13 cellular contexts compared by ENCODE assay signal in genomic region chr14:104931771-104932675, GRCh38. TPM values are rescaled to one million over a fixed set of nuclear protein-coding genes. Genes with fewer than 3 reads are reported as not detected.
DNase-seq lines count a peak whose midpoint lies in the region; ATAC-seq and TF ChIP-seq lines count a peak whose summit lies in the region.
"Had no signal": no experiment of that assay in that cellular context is flagged by ENCODE, and none has a peak within 500 bp of the region (broad histone marks: within the 10 kb centered on the region; RNA-seq: fewer than 3 reads in every experiment).

No MANE protein-coding gene starts in this region.

- no peak overlapping the region for H3K27ac Mint-ChIP-seq in activated CD4-positive, alpha-beta memory T cell treated with anti-CD3 and anti-CD28 coated beads, Interleukin-2, amount 10 ng/mL, durations not matched to agents 7 days and 5 days
- H3K27ac Mint-ChIP-seq: activated T-helper 2 cell treated with anti-CD3 and anti-CD28 coated beads, Interferon-gamma antibody, Interleukin-2, Interleukin-4, amounts not matched to agents 10 μg/mL and 5 μg/mL and 100 μg/mL, durations not matched to agents 14 hours and 24 hours and 36 hours had no signal

- no peaks in the 10 kb centered on the region for H3K4me1 Mint-ChIP-seq in activated CD4-positive, alpha-beta memory T cell treated with anti-CD3 and anti-CD28 coated beads, Interleukin-2, amount 10 ng/mL, durations not matched to agents 7 days and 5 days

- H3K4me3 ChIP-seq in BLaER1 (peak overlapping the region; percentile 65), MG63 (peak overlapping the region; percentile 51), right cardiac atrium (ENCODE audit: low read length) (peak overlapping the region; percentile 63), prostate gland (peak overlapping the region; percentile 54 to 55)

- DNase-seq in MG63: no peak
- peak in 2 of 3 donors; percentile 66 to 69 for DNase-seq in right cardiac atrium
- DNase-seq in prostate gland (ENCODE audit: low spot score): no peak
- DNase-seq in NCI-H1417 (lab: John Stamatoyannopoulos, UW): no peak
- no peak for DNase-seq in stimulated activated CD4-positive, alpha-beta T cell treated with anti-CD3 and anti-CD28 coated beads, Interleukin-4, amount 100 ng/mL, for 4 hours
- no peak for DNase-seq in activated CD4-positive, alpha-beta memory T cell treated with anti-CD3 and anti-CD28 coated beads, Interleukin-2, amount 10 ng/mL, durations not matched to agents 7 days and 5 days
- DNase-seq: DMS79 treated with DMSO at 0.1 percent for 48 hours; mammary epithelial cell; NCI-H446 treated with DMSO at 0.1 percent for 48 hours; stimulated activated CD4-positive, alpha-beta T cell treated with anti-CD3 and anti-CD28 coated beads, Interleukin-2, amount 100 ng/mL, for 24 hours had no signal

- H3K27ac ChIP-seq in BLaER1 (peak overlapping the region; percentile 75), right cardiac atrium (ENCODE audit: low read length) (no peak overlapping the region), prostate gland (no peak overlapping the region)

- intact Hi-C loops in right cardiac atrium (cut with DNase I) (no loop called here), prostate gland (cut with DNase I) (loop anchor here (2.0 to 5.0 kb wide), 3 partner anchors 35 to 51 kb away; no protein-coding TSS in a partner anchor)

- TF ChIP-seq POLR2A in prostate gland (IDR thresholded peaks at IDR 0.05): no peak
- TF ChIP-seq POLR2A in GM18505 (IDR thresholded peaks at IDR 0.05; ENCODE audit: borderline replicate concordance, extremely low read depth, insufficient read depth, insufficient read length): no peak

- H3K9me3 ChIP-seq in BLaER1 (no peaks in the 10 kb centered on the region), MG63 (no peaks in the 10 kb centered on the region), right cardiac atrium (ENCODE audit: control insufficient read depth, low read length) (no peaks in the 10 kb centered on the region), prostate gland (no peaks in the 10 kb centered on the region)

- H4K20me1 ChIP-seq in BLaER1: peaks cover 28% of the 10 kb centered on the region; the same call in 1 of the 2 replicates

- peak in 1 of 2 donors; percentile 8 for ATAC-seq in right cardiac atrium
- ATAC-seq in GM18505 (IDR thresholded peaks at IDR 0.05; ENCODE audit: unreplicated experiment): no peak

- no peaks in the 10 kb centered on the region for H3K36me3 Mint-ChIP-seq in activated CD4-positive, alpha-beta memory T cell treated with anti-CD3 and anti-CD28 coated beads, Interleukin-2, amount 10 ng/mL, durations not matched to agents 7 days and 5 days (ENCODE audit: low read depth)

- POLR2A ChIA-PET in activated CD4-positive, alpha-beta memory T cell treated with anti-CD3 and anti-CD28 coated beads, Interleukin-2, amount 10 ng/mL, durations not matched to agents 7 days and 5 days (lab: Charles Lee): no interaction called here

- TF ChIP-seq CTCF in prostate gland (IDR thresholded peaks at IDR 0.05): no peak

- peaks cover 6% of the 10 kb centered on the region; the same call in 1 of the 2 replicates for H3K27me3 ChIP-seq in BLaER1
- no peaks in the 10 kb centered on the region for H3K27me3 ChIP-seq in MG63
- H3K27me3 ChIP-seq in right cardiac atrium (ENCODE audit: control insufficient read depth, insufficient read depth): no peaks in the 10 kb centered on the region
- no peaks in the 10 kb centered on the region for H3K27me3 ChIP-seq in prostate gland (replicated peaks; ENCODE audit: insufficient read depth)

- no peaks in the 10 kb centered on the region for H3K9me3 Mint-ChIP-seq in activated CD4-positive, alpha-beta memory T cell treated with anti-CD3 and anti-CD28 coated beads, Interleukin-2, amount 10 ng/mL, durations not matched to agents 7 days and 5 days
- H3K9me3 Mint-ChIP-seq: activated T-helper 2 cell treated with anti-CD3 and anti-CD28 coated beads, Interferon-gamma antibody, Interleukin-2, Interleukin-4, amounts not matched to agents 10 μg/mL and 5 μg/mL and 100 μg/mL, durations not matched to agents 14 hours and 24 hours and 36 hours had no signal

- H3K36me3 ChIP-seq in BLaER1 (peaks cover 44% of the 10 kb centered on the region), MG63 (no peaks in the 10 kb centered on the region), prostate gland (no peaks in the 10 kb centered on the region)

- peak overlapping the region; percentile 86 for H3K4me2 ChIP-seq in BLaER1

- CTCF ChIA-PET in activated CD4-positive, alpha-beta memory T cell treated with anti-CD3 and anti-CD28 coated beads, Interleukin-2, amount 10 ng/mL, durations not matched to agents 7 days and 5 days (lab: Charles Lee): no interaction called here

- peak overlapping the region; percentile 73; the same call in 1 of the 2 replicates for H3K9ac ChIP-seq in BLaER1

- H3K4me1 ChIP-seq in BLaER1 (peaks cover 74% of the 10 kb centered on the region), right cardiac atrium (ENCODE audit: control insufficient read depth, insufficient read depth, low read length) (no peaks in the 10 kb centered on the region), prostate gland (replicated peaks) (no peaks in the 10 kb centered on the region)

- 24% methylated on average over 64 of the region's 64 CpGs for WGBS in right cardiac atrium
- WGBS in prostate gland: 46% methylated on average over 51 of the region's 64 CpGs

- no peak overlapping the region for H3K4me3 Mint-ChIP-seq in activated CD4-positive, alpha-beta memory T cell treated with anti-CD3 and anti-CD28 coated beads, Interleukin-2, amount 10 ng/mL, durations not matched to agents 7 days and 5 days

- H3K27me3 Mint-ChIP-seq in activated CD4-positive, alpha-beta memory T cell treated with anti-CD3 and anti-CD28 coated beads, Interleukin-2, amount 10 ng/mL, durations not matched to agents 7 days and 5 days: peaks cover 15% of the 10 kb centered on the region

RNA-seq across cellular contexts. Expression of gene PLD4, which starts 7.3 kb away (rescaled TPM):
- total RNA-seq in MG63 (2014; rRNA removed; shearing (Covaris generic); ENCODE audit: low replicate concordance): not detected in 2 replicates
- total RNA-seq in right cardiac atrium (under 1 TPM; 0.06 to 0.88 (median 0.20) TPM), prostate gland (1 to 10 TPM; 1.2 to 5.4 TPM)
- polyA plus RNA-seq in right cardiac atrium: 0.05 TPM
- not detected for total RNA-seq in activated CD4-positive, alpha-beta memory T cell treated with anti-CD3 and anti-CD28 coated beads, Interleukin-2, amount 10 ng/mL, durations not matched to agents 7 days and 5 days

RNA-seq across cellular contexts. Expression of gene AHNAK2, which starts 46.2 kb away (rescaled TPM):
- total RNA-seq in MG63 (2014; rRNA removed; shearing (Covaris generic); ENCODE audit: low replicate concordance): 26.9 and 31.3 TPM in 2 replicates
- 1 to 10 TPM; 2.5 to 5.7 (median 3.3) TPM for total RNA-seq in right cardiac atrium
- 2.0 TPM for polyA plus RNA-seq in right cardiac atrium
- 10 to 100 TPM; 18.3 to 27.2 TPM for total RNA-seq in prostate gland
- total RNA-seq in activated CD4-positive, alpha-beta memory T cell treated with anti-CD3 and anti-CD28 coated beads, Interleukin-2, amount 10 ng/mL, durations not matched to agents 7 days and 5 days: not detected

RNA-seq across cellular contexts. Expression of gene CLBA1, which starts 53.6 kb away (rescaled TPM):
- total RNA-seq in MG63 (2014; rRNA removed; shearing (Covaris generic); ENCODE audit: low replicate concordance): 7.2 and 10.8 TPM in 2 replicates
- total RNA-seq in right cardiac atrium: 1 to 10 TPM; 1.8 to 4.2 (median 3.1) TPM
- polyA plus RNA-seq in right cardiac atrium: 2.4 TPM
- total RNA-seq in prostate gland: 10 to 100 TPM; 15.2 to 19.3 TPM
- total RNA-seq in activated CD4-positive, alpha-beta memory T cell treated with anti-CD3 and anti-CD28 coated beads, Interleukin-2, amount 10 ng/mL, durations not matched to agents 7 days and 5 days: under 1 TPM; 0.38 to 0.68 TPM

Comparison
In these comparisons a context has a peak if more than half of its experiments do, and no peak if none do; other contexts are left out.
1. DNase-seq: peak in right cardiac atrium (2 of 3); none in MG63 (single experiment), prostate gland (single experiment), NCI-H1417 (0 of 3), stimulated activated CD4-positive, alpha-beta T cell treated with anti-CD3 and anti-CD28 coated beads, Interleukin-4, amount 100 ng/mL, for 4 hours (0 of 2) and activated CD4-positive, alpha-beta memory T cell treated with anti-CD3 and anti-CD28 coated beads, Interleukin-2, amount 10 ng/mL, durations not matched to agents 7 days and 5 days (single experiment).
2. Peak in every context shown above with its lines, with median percentiles within 50 percentile points of each other: H3K4me3 ChIP-seq.